19 cellular contexts compared by ENCODE assay signal in genomic region chr2:192245329-192245728, GRCh38. TPM values are rescaled to one million over a fixed set of nuclear protein-coding genes. Genes with fewer than 3 reads are reported as not detected.
"Had no signal": no experiment of that assay in that cellular context is flagged by ENCODE, and none has a peak within 500 bp of the region (broad histone marks: within the 10 kb centered on the region; RNA-seq: fewer than 3 reads in every experiment).

No MANE protein-coding gene starts in this region.

- ATAC-seq: activated T-cell treated with anti-CD3 and anti-CD28 coated beads, Interleukin-2, amount 50 U/mL, for 72 hours; lower lobe of right lung; naive thymus-derived CD8-positive, alpha-beta T cell; psoas muscle had no signal

- DNase-seq: activated CD4-positive, alpha-beta T cell treated with anti-CD3 and anti-CD28 coated beads for 1 hour; activated CD4-positive, alpha-beta T cell treated with anti-CD3 and anti-CD28 coated beads, Interleukin-2, amount 50 U/mL, for 4 hours; activated effector memory CD4-positive, alpha-beta T cell treated with anti-CD3 and anti-CD28 coated beads, Interleukin-2, amount 50 U/mL, for 16 hours; activated T-cell treated with anti-CD3 and anti-CD28 coated beads, Interleukin-2, amount 50 U/mL, for 72 hours; adrenal gland; caudate nucleus; endodermal cell; lower lobe of right lung; naive thymus-derived CD8-positive, alpha-beta T cell; ovary; psoas muscle; sigmoid colon; stimulated activated naive CD4-positive, alpha-beta T cell; SW 1271; T-helper 2 cell; WERI-Rb-1 had no signal

- H3K36me3 ChIP-seq: adrenal gland, lower lobe of right lung, ovary, sigmoid colon, tibial artery, WERI-Rb-1 had no signal

- H3K27me3 ChIP-seq: adrenal gland, ovary, sigmoid colon, tibial artery had no signal

- H3K9me3 ChIP-seq: adrenal gland, lower lobe of right lung, ovary, psoas muscle, sigmoid colon, tibial artery had no signal

- H3K4me3 ChIP-seq: adrenal gland, lower lobe of right lung, ovary, psoas muscle, sigmoid colon, tibial artery had no signal

RNA-seq across cellular contexts. Expression of gene TMEFF2, which starts 50.6 kb away (rescaled TPM):
- total RNA-seq: activated CD8-positive, alpha-beta memory T cell treated with anti-CD3 and anti-CD28 coated beads for 36 hours; activated T-cell treated with anti-CD3 and anti-CD28 coated beads, Interleukin-2, amount 50 U/mL, for 72 hours; lower lobe of right lung; mesenteric fat pad; naive thymus-derived CD8-positive, alpha-beta T cell had no signal
